In genomic region chr5:80655231-80655784, GRCh38 we compare ENCODE assay signal across 8 cellular contexts. TPM values are rescaled to one million over a fixed set of nuclear protein-coding genes. Genes with fewer than 3 reads are reported as not detected.
DNase-seq lines count a peak whose midpoint lies in the region; ATAC-seq and TF ChIP-seq lines count a peak whose summit lies in the region.

No MANE protein-coding gene starts in this region.

- H3K79me2 ChIP-seq in parathyroid adenoma, result peaks cover 6% of the 10 kb centered on the region

- H3K9me3 ChIP-seq in Panc1 (ENCODE audit: control insufficient read depth, insufficient read depth, low read depth, low read length) (no peaks in the 10 kb centered on the region), parathyroid adenoma (ENCODE audit: control insufficient read depth, low read length) (no peaks in the 10 kb centered on the region)

- CTCF ChIA-PET in Panc1 (lab: Charles Lee), result interaction anchor here (0.6 kb wide), 1 partner anchor 165 kb away, joined by 3 read pairs; no protein-coding TSS in a partner anchor

- no peak for TF ChIP-seq CTCF in GM12875 (IDR thresholded peaks at IDR 0.05; ENCODE audit: borderline replicate concordance, insufficient read depth, low read depth, low read length)
- no peak for TF ChIP-seq CTCF in Panc1 (IDR thresholded peaks at IDR 0.05)
- no peak for TF ChIP-seq CTCF in parathyroid adenoma (IDR thresholded peaks at IDR 0.05)

- H3K9ac ChIP-seq in parathyroid adenoma, result no peak overlapping the region

- no peaks in the 10 kb centered on the region for H3K27me3 ChIP-seq in Panc1 (ENCODE audit: control insufficient read depth, insufficient read depth, low read length)
- H3K27me3 ChIP-seq in parathyroid adenoma (ENCODE audit: control insufficient read depth, insufficient read depth, low read length), result no peaks in the 10 kb centered on the region

- peak overlapping the region; percentile 95 for H3K4me2 ChIP-seq in parathyroid adenoma (ENCODE audit: low read length)

- in situ Hi-C loops in Panc1 (cut with HindIII; ENCODE audit: low pct_unique_long_range_greater_than_20kb, low sequenced_read_pairs), result no loop called here

- TSS peak; percentile 84 for BruUV-seq in Panc1 (replicated peaks; lab: Mats Ljungman, UMichigan)

- no peak for DNase-seq in Panc1 (ENCODE audit: low read depth, low spot score)
- DNase-seq in epithelial cell of prostate (ENCODE audit: low read depth, low spot score), result no peak
- DNase-seq in stimulated activated CD8-positive, alpha-beta memory T cell treated with anti-CD3 and anti-CD28 coated beads, Interleukin-4, amount 100 ng/mL, for 48 hours, result no peak
- no peak for DNase-seq in midbrain (lab: John Stamatoyannopoulos, UW)
- DNase-seq in left colon, result no peak

- H3K4me3 ChIP-seq in GM12875 (ENCODE audit: low read depth, low read length), result peak overlapping the region; percentile 99
- H3K4me3 ChIP-seq in Panc1 (ENCODE audit: low read depth in 2 of 2, low read length in 2 of 2), result peak overlapping the region; percentile 73 to 89
- peak overlapping the region; percentile 90 for H3K4me3 ChIP-seq in parathyroid adenoma (ENCODE audit: low read depth, low read length)

- POLR2A ChIA-PET in Panc1 (lab: Charles Lee), result no interaction called here

- H3K4me1 ChIP-seq in Panc1 (ENCODE audit: control insufficient read depth, insufficient read depth, low read length), result peaks cover 17% of the 10 kb centered on the region
- peaks cover 4% of the 10 kb centered on the region for H3K4me1 ChIP-seq in parathyroid adenoma

- H3K36me3 ChIP-seq in Panc1 (ENCODE audit: control insufficient read depth, insufficient read depth, low read length) (no peaks in the 10 kb centered on the region; the same call in 1 of the 2 replicates), parathyroid adenoma (ENCODE audit: control insufficient read depth, insufficient read depth, low read length) (no peaks in the 10 kb centered on the region)

- H2AFZ ChIP-seq in parathyroid adenoma, result peak overlapping the region; percentile 94

- ATAC-seq in Panc1 (no peak), HG03039 (IDR thresholded peaks at IDR 0.05; ENCODE audit: unreplicated experiment) (no peak), left colon (no peak)

- intact Hi-C loops in Panc1 (cut with micrococcal nuclease; ENCODE audit: unreplicated experiment) (no loop called here), left colon (cut with DNase I, micrococcal nuclease) (no loop called here)

- H3K27ac ChIP-seq in Panc1 (ENCODE audit: low read length), result peak overlapping the region; percentile 94
- peak overlapping the region; percentile 91 for H3K27ac ChIP-seq in epithelial cell of prostate
- H3K27ac ChIP-seq in parathyroid adenoma, result peak overlapping the region; percentile 95

RNA-seq across cellular contexts. Expression of gene DHFR, which starts 0.5 kb away (rescaled TPM):
- total RNA-seq in Panc1 (2021; ENCODE audit: unreplicated experiment) (51.5 TPM), left colon (10 to 100 TPM; 16.8 to 29.2 TPM)
- 28.3 TPM for polyA plus RNA-seq in Panc1 (2012; ENCODE audit: insufficient read length)

RNA-seq across cellular contexts. Expression of gene MSH3, which starts 0.9 kb away (rescaled TPM):
- total RNA-seq in Panc1 (2021; ENCODE audit: unreplicated experiment), result 18.9 TPM
- polyA plus RNA-seq in Panc1 (2012; ENCODE audit: insufficient read length), result 6.6 TPM
- total RNA-seq in left colon, result 10 to 100 TPM; 16.2 to 18.6 TPM
